In genomic region chr16:23676924-23677480, GRCh38 we compare ENCODE assay signal across 21 cellular contexts. TPM values are rescaled to one million over a fixed set of nuclear protein-coding genes. Genes with fewer than 3 reads are reported as not detected.
DNase-seq lines count a peak whose midpoint lies in the region; ATAC-seq and TF ChIP-seq lines count a peak whose summit lies in the region.
"Had no signal": no experiment of that assay in that cellular context is flagged by ENCODE, and none has a peak within 500 bp of the region (broad histone marks: within the 10 kb centered on the region; RNA-seq: fewer than 3 reads in every experiment).

No MANE protein-coding gene starts in this region.

- ATAC-seq in T-cell (replicated peaks in 1 of 4) (no peak), left colon (peak; percentile 56), foreskin keratinocyte (no peak), GM19455 (IDR thresholded peaks at IDR 0.05; ENCODE audit: unreplicated experiment) (no peak)

- H3K27me3 ChIP-seq in breast epithelium (no peaks in the 10 kb centered on the region), foreskin keratinocyte (no peaks in the 10 kb centered on the region)
- H3K27me3 ChIP-seq: BE2C, dorsolateral prefrontal cortex had no signal

- H3K36me3 ChIP-seq in breast epithelium: no peaks in the 10 kb centered on the region

- H3K27ac Mint-ChIP-seq in MCF 10A (ENCODE audit: low read depth, unreplicated experiment) (peak overlapping the region; percentile 6), T-cell (no peak overlapping the region), type B pancreatic cell (no peak overlapping the region)

- DNase-seq in MCF 10A (ENCODE audit: unreplicated experiment): no peak
- DNase-seq in breast epithelium (ENCODE audit: low spot score in 2 of 2): no peak
- DNase-seq in T-cell: no peak
- no peak for DNase-seq in left colon
- DNase-seq in type B pancreatic cell (ENCODE audit: extremely low spot score, unreplicated experiment): no peak
- DNase-seq in foreskin keratinocyte: no peak
- no peak for DNase-seq in KG1 (lab: John Stamatoyannopoulos, UW)
- DNase-seq: activated CD4-positive, alpha-beta T cell treated with anti-CD3 and anti-CD28 coated beads for 4 hours; activated effector memory CD4-positive, alpha-beta T cell treated with Interleukin-2 at 50 U/mL for 16 hours; BE2C; DMS79; KBM-7; NCI-H1436; PC-9; substantia nigra had no signal

- H3K27me3 Mint-ChIP-seq in MCF 10A (ENCODE audit: insufficient read depth, unreplicated experiment): no peaks in the 10 kb centered on the region
- peaks cover 0 to 2% of the 10 kb centered on the region in 2 donors for H3K27me3 Mint-ChIP-seq in T-cell
- no peaks in the 10 kb centered on the region for H3K27me3 Mint-ChIP-seq in type B pancreatic cell

- no TSS peak for BruUV-seq in MCF 10A (replicated peaks; lab: Mats Ljungman, UMichigan)

- H3K9me3 Mint-ChIP-seq in MCF 10A (ENCODE audit: unreplicated experiment) (no peaks in the 10 kb centered on the region), T-cell (no peaks in the 10 kb centered on the region), type B pancreatic cell (no peaks in the 10 kb centered on the region)

- TF ChIP-seq POLR2A in breast epithelium (IDR thresholded peaks at IDR 0.05): no peak

- TF ChIP-seq CTCF in MCF 10A (IDR thresholded peaks at IDR 0.05; ENCODE audit: unreplicated experiment) (no peak), breast epithelium (IDR thresholded peaks at IDR 0.05) (no peak), type B pancreatic cell (conservative IDR thresholded peaks at IDR 0.05) (no peak), foreskin keratinocyte (conservative IDR thresholded peaks at IDR 0.05) (no peak)

- H3K36me3 Mint-ChIP-seq in MCF 10A (ENCODE audit: insufficient read depth, unreplicated experiment) (peaks cover 6% of the 10 kb centered on the region), T-cell (peaks cover 9% of the 10 kb centered on the region), type B pancreatic cell (peaks cover 5% of the 10 kb centered on the region)

- H3K4me1 ChIP-seq in breast epithelium (no peaks in the 10 kb centered on the region), foreskin keratinocyte (peaks cover 7% of the 10 kb centered on the region)
- H3K4me1 ChIP-seq: parathyroid adenoma had no signal

- H3K4me1 Mint-ChIP-seq in MCF 10A (ENCODE audit: insufficient read depth, unreplicated experiment) (peaks cover 20% of the 10 kb centered on the region), T-cell (peaks cover 12 to 21% (median 13%) of the 10 kb centered on the region in 3 donors), type B pancreatic cell (ENCODE audit: unreplicated experiment) (peaks cover 19% of the 10 kb centered on the region)

- intact Hi-C loops in MCF 10A (cut with micrococcal nuclease) (no loop called here), breast epithelium (cut with DNase I; ENCODE audit: low total_unique reads) (loop anchor here (1.0 kb wide), 1 partner anchor 27 kb away; no protein-coding TSS in a partner anchor), left colon (cut with DNase I, micrococcal nuclease) (no loop called here)

- CTCF ChIA-PET in MCF 10A (lab: Yijun Ruan, JAX) (interaction anchor here (0.6 to 4.2 kb wide), 22 partner anchors 10 to 828 kb away, joined by 3 to 32 read pairs (median 3); no protein-coding TSS in a partner anchor), T-cell (lab: Charles Lee) (interaction anchor here in 1 of 2 donors (1.2 kb wide), 1 partner anchor 80 kb away, joined by 3 read pairs; no protein-coding TSS in a partner anchor)

- peak overlapping the region; percentile 24 for H3K4me3 Mint-ChIP-seq in MCF 10A (ENCODE audit: unreplicated experiment)
- H3K4me3 Mint-ChIP-seq in T-cell: peak overlapping the region; percentile 79 to 86 (median 82)
- peak overlapping the region; percentile 64 for H3K4me3 Mint-ChIP-seq in type B pancreatic cell

- POLR2A ChIA-PET in MCF 10A (lab: Yijun Ruan, JAX): interaction anchor here (1.1 to 1.9 kb wide), 3 partner anchors 10 to 36 kb away, joined by 3 to 10 read pairs (median 4); partner anchors contain the start of genes DCTN5 and PALB2
- POLR2A ChIA-PET in T-cell (lab: Charles Lee): no interaction called here

- H3K27ac ChIP-seq in breast epithelium: no peak overlapping the region
- H3K27ac ChIP-seq in foreskin keratinocyte: no peak overlapping the region
- H3K27ac ChIP-seq: parathyroid adenoma, PC-9 had no signal

- no peaks in the 10 kb centered on the region for H3K9me3 ChIP-seq in breast epithelium
- H3K9me3 ChIP-seq: BE2C had no signal

- H3K4me3 ChIP-seq in breast epithelium: no peak overlapping the region
- H3K4me3 ChIP-seq: PC-9 had no signal

RNA-seq across cellular contexts. Expression of gene PLK1, which starts 1.7 kb away (rescaled TPM):
- total RNA-seq in MCF 10A (2022) (50.7 and 74.8 TPM in 2 replicates), breast epithelium (1 to 10 TPM in 2 of 3 donors, under 1 TPM in 1; 0.66 to 4.3 (median 1.3) TPM), T-cell (1 to 10 TPM; 1.5 to 4.6 (median 3.7) TPM), left colon (10 to 100 TPM in 1 of 2 donors, 1 to 10 TPM in 1; 6.6 to 15.6 TPM), type B pancreatic cell (ENCODE audit: low replicate concordance) (21.6 and 67.2 TPM in 2 replicates), foreskin keratinocyte (55.4 and 78.4 TPM in 2 replicates)
- 75.4 and 98.9 TPM in 2 replicates for polyA plus RNA-seq in foreskin keratinocyte

RNA-seq across cellular contexts. Expression of gene DCTN5, which starts 35.7 kb away (rescaled TPM):
- total RNA-seq in MCF 10A (2022) (66.6 and 84.8 TPM in 2 replicates), breast epithelium (10 to 100 TPM; 29.5 to 41.8 (median 41.3) TPM), T-cell (10 to 100 TPM; 49.8 to 68.7 (median 59.9) TPM), left colon (10 to 100 TPM; 78.7 to 81.3 TPM), type B pancreatic cell (ENCODE audit: low replicate concordance) (77.8 and 78.3 TPM in 2 replicates), foreskin keratinocyte (59.0 and 62.8 TPM in 2 replicates)
- polyA plus RNA-seq in foreskin keratinocyte: 35.5 and 44.3 TPM in 2 replicates

RNA-seq across cellular contexts. Expression of gene PALB2, which starts 35.9 kb away (rescaled TPM):
- total RNA-seq in MCF 10A (2022): 13.7 and 20.8 TPM in 2 replicates
- 10 to 100 TPM; 10.4 to 18.6 (median 10.5) TPM for total RNA-seq in breast epithelium
- total RNA-seq in T-cell: 10 to 100 TPM in 4 of 5 donors, 1 to 10 TPM in 1; 7.9 to 13.1 (median 12.5) TPM
- total RNA-seq in left colon: 1 to 10 TPM; 6.8 to 8.9 TPM
- total RNA-seq in type B pancreatic cell (ENCODE audit: low replicate concordance): 14.0 and 19.3 TPM in 2 replicates
- total RNA-seq in foreskin keratinocyte: 28.7 and 29.1 TPM in 2 replicates
- polyA plus RNA-seq in foreskin keratinocyte: 17.1 and 18.5 TPM in 2 replicates

RNA-seq across cellular contexts. Expression of gene ERN2, which starts 36.0 kb away (rescaled TPM):
- total RNA-seq in MCF 10A (2022) (not detected in 2 replicates), breast epithelium (under 1 TPM in 1 of 3 donors, not detected in 2; 0.33 TPM), T-cell (under 1 TPM in 2 of 5 donors, not detected in 3; 0.10 to 0.38 TPM), left colon (100 to 1,000 TPM; 140 to 199 TPM), type B pancreatic cell (ENCODE audit: low replicate concordance) (0.64 and 3.1 TPM in 2 replicates), foreskin keratinocyte (not detected in 2 replicates)
- polyA plus RNA-seq in foreskin keratinocyte: not detected in 2 replicates
- total RNA-seq: H4; NCI-H460; T-helper 1 cell treated with Interleukin-12 subunit alpha and Interleukin-12 subunit beta and Interleukin-4 antibody, amounts not matched to agents 30 ng/mL and 1 ng/mL, for 36 hours had no signal

Comparison
In these comparisons a context has a peak if more than half of its experiments do, and no peak if none do; other contexts are left out.
1. H3K4me3 Mint-ChIP-seq: peak in every context shown above with its lines; median percentile 82 in T-cell; 64 in type B pancreatic cell; 24 in MCF 10A.